8 cellular contexts compared by ENCODE assay signal in genomic region chr6:75208564-75209431, GRCh38. TPM values are rescaled to one million over a fixed set of nuclear protein-coding genes. Genes with fewer than 3 reads are reported as not detected.
DNase-seq lines count a peak whose midpoint lies in the region; ATAC-seq and TF ChIP-seq lines count a peak whose summit lies in the region.

No MANE protein-coding gene starts in this region.

- peaks cover 71% of the 10 kb centered on the region for H3K27me3 Mint-ChIP-seq in activated B cell treated with CpG ODN at 0.5 μM for 24 hours
- H3K27me3 Mint-ChIP-seq in central memory CD8-positive, alpha-beta T cell = peaks cover 86% of the 10 kb centered on the region

- peak; percentile 56 for TF ChIP-seq CTCF in activated B cell treated with CpG ODN at 0.5 μM for 24 hours (IDR thresholded peaks at IDR 0.05)

- H3K4me1 Mint-ChIP-seq in activated B cell treated with CpG ODN at 0.5 μM for 24 hours = peaks cover 50% of the 10 kb centered on the region
- peaks cover 57% of the 10 kb centered on the region for H3K4me1 Mint-ChIP-seq in central memory CD8-positive, alpha-beta T cell

- H3K9me3 Mint-ChIP-seq in activated B cell treated with CpG ODN at 0.5 μM for 24 hours = no peaks in the 10 kb centered on the region
- no peaks in the 10 kb centered on the region for H3K9me3 Mint-ChIP-seq in central memory CD8-positive, alpha-beta T cell

- H3K36me3 Mint-ChIP-seq in activated B cell treated with CpG ODN at 0.5 μM for 24 hours (ENCODE audit: low read depth) = no peaks in the 10 kb centered on the region
- H3K36me3 Mint-ChIP-seq in central memory CD8-positive, alpha-beta T cell (ENCODE audit: insufficient read depth) = peaks cover 20% of the 10 kb centered on the region

- H3K27ac Mint-ChIP-seq in activated B cell treated with CpG ODN at 0.5 μM for 24 hours = peak overlapping the region; percentile 30
- peak overlapping the region; percentile 76 for H3K27ac Mint-ChIP-seq in central memory CD8-positive, alpha-beta T cell (ENCODE audit: low read depth)

- intact Hi-C loops in activated B cell treated with CpG ODN at 0.5 μM for 24 hours (cut with micrococcal nuclease) (loop anchor here (1.0 to 5.0 kb wide), 7 partner anchors 34 to 1756 kb away; partner anchors contain the start of genes CGAS and COX7A2), left colon (cut with DNase I, micrococcal nuclease) (no loop called here)

- CTCF ChIA-PET in activated B cell treated with CpG ODN at 0.5 μM for 24 hours (lab: Charles Lee) = interaction anchor here (0.7 to 10.6 kb wide), 25 partner anchors 10 to 1556 kb away, joined by 3 to 272 read pairs (median 5); partner anchors contain the start of genes COX7A2 and TMEM30A

- peak overlapping the region; percentile 78 for H3K4me3 Mint-ChIP-seq in activated B cell treated with CpG ODN at 0.5 μM for 24 hours
- peak overlapping the region; percentile 72 for H3K4me3 Mint-ChIP-seq in central memory CD8-positive, alpha-beta T cell

- ATAC-seq in GM18867 (IDR thresholded peaks at IDR 0.05; ENCODE audit: unreplicated experiment) (peak; percentile 80), HG03097 (IDR thresholded peaks at IDR 0.05; ENCODE audit: low FRiP score, unreplicated experiment) (peak; percentile 69), activated B cell treated with CpG ODN at 0.5 μM for 24 hours (ENCODE audit: low read depth) (peak; percentile 76), left colon (peak; percentile 68)
- peak; percentile 73 for ATAC-seq in central memory CD8-positive, alpha-beta T cell (replicated peaks; ENCODE audit: extremely low read depth, poor library complexity, severe bottlenecking)

- POLR2A ChIA-PET in activated B cell treated with CpG ODN at 0.5 μM for 24 hours (lab: Charles Lee) = interaction anchor here (1.8 kb wide), 1 partner anchor 35 kb away, joined by 8 read pairs; the partner anchor contains the start of gene COX7A2

- DNase-seq in AG08396 (ENCODE audit: low spot score) (peak; percentile 64), NCI-H2171 treated with DMSO at 0.1 percent for 48 hours (lab: John Stamatoyannopoulos, UW) (peak; percentile 52), activated B cell treated with CpG ODN at 0.5 μM for 24 hours (peak; percentile 63), left colon (peak; percentile 73 to 86)
- peak; percentile 71 to 75 for DNase-seq in central memory CD8-positive, alpha-beta T cell (ENCODE audit: low spot score in 2 of 2)
- DNase-seq in stimulated activated CD4-positive, alpha-beta T cell treated with anti-CD3 and anti-CD28 coated beads, Interleukin-2, amount 100 ng/mL, for 48 hours = peak; percentile 87 to 88

RNA-seq across cellular contexts. Expression of gene COL12A1, which starts 2.9 kb away (rescaled TPM):
- total RNA-seq in activated B cell treated with CpG ODN at 0.5 μM for 24 hours (not detected in 2 replicates), left colon (10 to 100 TPM in 1 of 2 donors, 1 to 10 TPM in 1; 5.5 to 18.4 TPM)

RNA-seq across cellular contexts. Expression of gene COX7A2, which starts 34.8 kb away (rescaled TPM):
- total RNA-seq in activated B cell treated with CpG ODN at 0.5 μM for 24 hours = 259 and 301 TPM in 2 replicates
- 100 to 1,000 TPM; 704 to 802 TPM for total RNA-seq in left colon

Comparison
In these comparisons a context has a peak if more than half of its experiments do, and no peak if none do; other contexts are left out.
1. Peak in every context shown above with its lines: DNase-seq and ATAC-seq.